In genomic region chr19:49861127-49861526, GRCh38 we compare ENCODE assay signal across 10 cellular contexts. TPM values are rescaled to one million over a fixed set of nuclear protein-coding genes. Genes with fewer than 3 reads are reported as not detected.
DNase-seq lines count a peak whose midpoint lies in the region; ATAC-seq, FAIRE-seq and TF ChIP-seq lines count a peak whose summit lies in the region.
"Had no signal": no experiment of that assay in that cellular context is flagged by ENCODE, and none has a peak within 500 bp of the region (broad histone marks: within the 10 kb centered on the region; RNA-seq: fewer than 3 reads in every experiment).

No MANE protein-coding gene starts in this region.

- no peak overlapping the region for H3K27ac ChIP-seq in K562 (ENCODE audit: extremely low read depth, low read depth, low read length)
- no peak overlapping the region for H3K27ac ChIP-seq in right lobe of liver
- H3K27ac ChIP-seq in transverse colon = peak overlapping the region; percentile 39 to 51 (median 48)

- POLR2A ChIA-PET in K562 (lab: Yijun Ruan, JAX) = interaction anchor here (0.5 to 1.3 kb wide), 2 partner anchors 9 to 336 kb away, joined by 3 to 6 read pairs; no protein-coding TSS in a partner anchor

- no peak overlapping the region for H2AFZ ChIP-seq in K562 (ENCODE audit: low read depth, low read length)

- no peak for FAIRE-seq in K562 (lab: Jason Lieb, UNC)

- H3K4me3 ChIP-seq in K562 (no peak overlapping the region), right lobe of liver (no peak overlapping the region), transverse colon (no peak overlapping the region)

- H3K9me3 ChIP-seq in K562 (replicated peaks; ENCODE audit: control insufficient read depth, insufficient read depth, low read depth, low read length) = no peaks in the 10 kb centered on the region
- H3K9me3 ChIP-seq in right lobe of liver = no peaks in the 10 kb centered on the region
- H3K9me3 ChIP-seq in transverse colon = no peaks in the 10 kb centered on the region

- DNase-seq in NCI-H345 (lab: John Stamatoyannopoulos, UW) = peak; percentile 9
- DNase-seq in NCI-H345 treated with DMSO at 0.1 percent for 48 hours (lab: John Stamatoyannopoulos, UW; ENCODE audit: unreplicated experiment) = no peak
- no peak for DNase-seq in K562 (ENCODE audit: extremely low read depth in 1 of 4, low spot score in 3 of 4)
- DNase-seq in right lobe of liver = peak; percentile 25 to 55 (median 47)
- DNase-seq in transverse colon = peak; percentile 67
- no peak for DNase-seq in D341Med (ENCODE audit: low spot score)
- DNase-seq: activated T-cell treated with anti-CD3 and anti-CD28 coated beads, Interleukin-2, amount 50 U/mL, for 72 hours; HFFc6 had no signal

- CTCF ChIA-PET in K562 (lab: Yijun Ruan, JAX; ENCODE audit: low intra/inter-chr PET ratio) = no interaction called here

- H3K36me3 ChIP-seq in K562 (ENCODE audit: control insufficient read depth, insufficient read depth, low read length) = peaks cover 87% of the 10 kb centered on the region
- H3K36me3 ChIP-seq in right lobe of liver = peaks cover 3 to 37% (median 6%) of the 10 kb centered on the region in 4 donors
- H3K36me3 ChIP-seq in transverse colon = peaks cover 0 to 11% (median 2%) of the 10 kb centered on the region in 4 donors

- no peak overlapping the region for H3K4me2 ChIP-seq in K562 (ENCODE audit: insufficient read depth, low read length)

- H3K9ac ChIP-seq in K562 (ENCODE audit: insufficient read depth in 1 of 2, low read depth in 2 of 2, low read length in 2 of 2) = peak overlapping the region in 1 of 2 experiments; percentile 19; a peak in 2 of 4 replicates

- H3K79me2 ChIP-seq in K562 (ENCODE audit: control insufficient read depth, insufficient read depth, low read length) = peaks cover 29% of the 10 kb centered on the region

- WGBS in K562 (ENCODE audit: insufficient coverage, low coverage, missing lambda C conversion rate) = 77% methylated on average over 13 of the region's 14 CpGs
- 76% methylated on average over 2 of the region's 14 CpGs for WGBS in right lobe of liver (ENCODE audit: insufficient coverage, low coverage, low lambda C conversion rate, missing lambda C conversion rate)
- 43% methylated on average over 14 of the region's 14 CpGs; no CpG with 5 or more reads in 1 of the 2 donors for WGBS in transverse colon (ENCODE audit: low coverage in 1 of 2), 2 donors

- TF ChIP-seq POLR2A in K562 (conservative IDR thresholded peaks at IDR 0.05) (peak; percentile 1), right lobe of liver (IDR thresholded peaks at IDR 0.05) (no peak), transverse colon (IDR thresholded peaks at IDR 0.05) (no peak)

- no peak for ATAC-seq in K562
- no peak for ATAC-seq in right lobe of liver
- ATAC-seq in GM19035 (IDR thresholded peaks at IDR 0.05; ENCODE audit: unreplicated experiment) = no peak
- ATAC-seq in HG02884 (IDR thresholded peaks at IDR 0.05; ENCODE audit: unreplicated experiment) = no peak
- ATAC-seq: activated T-cell treated with anti-CD3 and anti-CD28 coated beads, Interleukin-2, amount 50 U/mL, for 72 hours had no signal

- TF ChIP-seq EP300 in K562 (IDR thresholded peaks at IDR 0.05; ENCODE audit: low read length) (no peak), transverse colon (IDR thresholded peaks at IDR 0.05; ENCODE audit: low read depth) (no peak)

- intact Hi-C loops in K562 (cut with micrococcal nuclease) = no loop called here
- intact Hi-C loops in right lobe of liver (cut with DNase I) = no loop called here
- intact Hi-C loops in transverse colon (cut with DNase I; ENCODE audit: low total_unique reads) = no loop called here

- TF ChIP-seq RAD21 in K562 (CRISPR knock-in tag; conservative IDR thresholded peaks at IDR 0.05 in 1 of 2, IDR thresholded peaks at IDR 0.05 in 1 of 2) = no peak

- H3K9me1 ChIP-seq in K562 (ENCODE audit: control insufficient read depth, insufficient read depth, low read length) = peaks cover 4% of the 10 kb centered on the region

- no TSS peak for BruUV-seq in K562 (replicated peaks; lab: Mats Ljungman, UMichigan)

- in situ Hi-C loops in K562 (cut with MboI) (no loop called here), transverse colon (cut with MboI; ENCODE audit: low pct_ligation_motif_present in 1 of 4, low pct_unique_long_range_greater_than_20kb in 1 of 4, low sequenced_read_pairs in 3 of 4) (loop anchor here in 1 of 4 donors (10.0 to 25.0 kb wide), 2 partner anchors 46 to 374 kb away; partner anchors contain the start of genes FUZ, MED25, RPL13A and RPS11)

- peaks cover 24% of the 10 kb centered on the region; the same call in 1 of the 2 replicates for H4K20me1 ChIP-seq in K562 (replicated peaks; ENCODE audit: control insufficient read depth, insufficient read depth, low read length)

- TF ChIP-seq CTCF in K562 (IDR thresholded peaks at IDR 0.05 in 2 of 3, conservative IDR thresholded peaks at IDR 0.05 in 1 of 3; ENCODE audit: insufficient read depth in 2 of 3, low read depth in 1 of 3, low read length in 3 of 3) (no peak), right lobe of liver (IDR thresholded peaks at IDR 0.05) (no peak), transverse colon (IDR thresholded peaks at IDR 0.05) (no peak)

- H3K27me3 ChIP-seq in K562 (ENCODE audit: control insufficient read depth in 2 of 2, insufficient read depth in 2 of 2, low read length in 2 of 2) (no peaks in the 10 kb centered on the region), right lobe of liver (no peaks in the 10 kb centered on the region), transverse colon (no peaks in the 10 kb centered on the region)

- H3K4me1 ChIP-seq in K562 (replicated peaks in 1 of 2; ENCODE audit: control insufficient read depth in 2 of 2, insufficient read depth in 2 of 2, low read length in 2 of 2) (peaks cover 14 to 80% of the 10 kb centered on the region in 2 experiments; a peak in 4 of 5 replicates), right lobe of liver (peaks cover 0 to 16% (median 6%) of the 10 kb centered on the region in 4 donors), transverse colon (peaks cover 5 to 26% (median 23%) of the 10 kb centered on the region in 4 donors)

RNA-seq across cellular contexts. Expression of gene PNKP, which starts 6.2 kb away (rescaled TPM):
- total RNA-seq in K562 (2011; cell fraction: chromatin; rRNA removed; ENCODE audit: low replicate concordance) = 168 and 404 TPM in 2 replicates
- 252 and 258 TPM in 2 replicates for total RNA-seq in K562 (2011; cell fraction: nucleolus; rRNA removed)
- total RNA-seq in K562 (2011; cell fraction: nucleoplasm; rRNA removed) = 178 and 185 TPM in 2 replicates
- total RNA-seq in K562 (2014; rRNA removed) (56.0 and 59.3 TPM in 2 replicates), K562 (2014; rRNA removed; fragmentation: Illumina TruSeq; extraction: Trizol) (12.3 and 18.1 TPM in 2 replicates), K562 (2015; rRNA removed; fragmentation: Illumina TruSeq; extraction: Trizol) (25.3 and 29.4 TPM in 2 replicates), K562 (2021) (84.9 and 85.4 TPM in 2 replicates), right lobe of liver (10 to 100 TPM; 21.0 to 37.5 (median 27.9) TPM), transverse colon (100 to 1,000 TPM in 2 of 4 donors, 10 to 100 TPM in 2; 60.8 to 128 (median 99.6) TPM)
- polyA plus RNA-seq in K562 (2011; rRNA removed) (13.7 and 21.3 TPM in 2 replicates), K562 (2014; fragmentation: Illumina TruSeq; extraction: Trizol) (26.7 and 30.0 TPM in 2 replicates), K562 (2014; fragmentation: Nextera tagmentation; extraction: Ambion mirVana) (1 to 10 TPM; 2.8 to 3.1 TPM), K562 (2014; rRNA removed) (64.0 and 71.3 TPM in 2 replicates)
- polyA plus RNA-seq in K562 (2011; cell fraction: cytosol; rRNA removed) = 12.2 and 25.9 TPM in 2 replicates
- polyA plus RNA-seq in K562 (2011; cell fraction: nucleus; rRNA removed) = 123 and 164 TPM in 2 replicates
- 56.7 and 64.2 TPM in 2 replicates for polyA plus RNA-seq in K562 (2012)
- polyA minus RNA-seq in K562 (2011; rRNA and poly(A)+ RNA removed) = 6.7 and 8.2 TPM in 2 replicates
- 22.8 and 136 TPM in 2 replicates for polyA minus RNA-seq in K562 (2011; cell fraction: cytosol; rRNA and poly(A)+ RNA removed)
- polyA minus RNA-seq in K562 (2011; cell fraction: nucleus; rRNA and poly(A)+ RNA removed) = 48.2 and 49.9 TPM in 2 replicates

RNA-seq across cellular contexts. Expression of gene PTOV1, which starts 10.2 kb away (rescaled TPM):
- total RNA-seq in K562 (2011; cell fraction: chromatin; rRNA removed; ENCODE audit: low replicate concordance) = 128 and 364 TPM in 2 replicates
- total RNA-seq in K562 (2011; cell fraction: nucleolus; rRNA removed) = 274 and 281 TPM in 2 replicates
- 195 and 218 TPM in 2 replicates for total RNA-seq in K562 (2011; cell fraction: nucleoplasm; rRNA removed)
- total RNA-seq in K562 (2014; rRNA removed) (61.3 and 79.5 TPM in 2 replicates), K562 (2014; rRNA removed; fragmentation: Illumina TruSeq; extraction: Trizol) (14.0 and 23.3 TPM in 2 replicates), K562 (2015; rRNA removed; fragmentation: Illumina TruSeq; extraction: Trizol) (43.5 and 44.6 TPM in 2 replicates), K562 (2021) (156 and 169 TPM in 2 replicates), right lobe of liver (10 to 100 TPM; 44.4 to 93.0 (median 69.6) TPM), transverse colon (100 to 1,000 TPM in 1 of 4 donors, 10 to 100 TPM in 3; 62.3 to 203 (median 66.8) TPM)
- polyA plus RNA-seq in K562 (2011; rRNA removed) (33.0 and 58.6 TPM in 2 replicates), K562 (2014; fragmentation: Illumina TruSeq; extraction: Trizol) (61.7 and 81.3 TPM in 2 replicates), K562 (2014; fragmentation: Nextera tagmentation; extraction: Ambion mirVana) (1 to 10 TPM; 4.9 to 9.3 TPM), K562 (2014; rRNA removed) (68.1 and 75.0 TPM in 2 replicates)
- 39.8 and 67.6 TPM in 2 replicates for polyA plus RNA-seq in K562 (2011; cell fraction: cytosol; rRNA removed)
- 302 and 359 TPM in 2 replicates for polyA plus RNA-seq in K562 (2011; cell fraction: nucleus; rRNA removed)
- polyA plus RNA-seq in K562 (2012) = 104 and 153 TPM in 2 replicates
- 22.8 and 25.3 TPM in 2 replicates for polyA minus RNA-seq in K562 (2011; rRNA and poly(A)+ RNA removed)
- polyA minus RNA-seq in K562 (2011; cell fraction: cytosol; rRNA and poly(A)+ RNA removed) = 60.9 and 84.8 TPM in 2 replicates
- 81.6 and 99.6 TPM in 2 replicates for polyA minus RNA-seq in K562 (2011; cell fraction: nucleus; rRNA and poly(A)+ RNA removed)

RNA-seq across cellular contexts. Expression of gene AKT1S1, which starts 16.0 kb away (rescaled TPM):
- total RNA-seq in K562 (2011; cell fraction: chromatin; rRNA removed; ENCODE audit: low replicate concordance) = 24.5 and 49.9 TPM in 2 replicates
- 34.3 and 39.9 TPM in 2 replicates for total RNA-seq in K562 (2011; cell fraction: nucleolus; rRNA removed)
- total RNA-seq in K562 (2011; cell fraction: nucleoplasm; rRNA removed) = 26.9 and 29.9 TPM in 2 replicates
- total RNA-seq in K562 (2014; rRNA removed) = 25.7 and 33.8 TPM in 2 replicates
- 5.7 and 6.9 TPM in 2 replicates for total RNA-seq in K562 (2014; rRNA removed; fragmentation: Illumina TruSeq; extraction: Trizol)
- total RNA-seq in K562 (2015; rRNA removed; fragmentation: Illumina TruSeq; extraction: Trizol) = 13.5 and 14.4 TPM in 2 replicates
- total RNA-seq in K562 (2021) = 50.1 and 50.3 TPM in 2 replicates
- polyA plus RNA-seq in K562 (2011; rRNA removed) = 17.1 and 22.4 TPM in 2 replicates
- 34.5 and 68.9 TPM in 2 replicates for polyA plus RNA-seq in K562 (2011; cell fraction: cytosol; rRNA removed)
- polyA plus RNA-seq in K562 (2011; cell fraction: nucleus; rRNA removed) = 33.2 and 55.4 TPM in 2 replicates
- polyA plus RNA-seq in K562 (2012) = 31.8 and 37.6 TPM in 2 replicates
- polyA plus RNA-seq in K562 (2014; fragmentation: Illumina TruSeq; extraction: Trizol) = 39.0 and 40.7 TPM in 2 replicates
- 1 to 10 TPM; 1.2 TPM for polyA plus RNA-seq in K562 (2014; fragmentation: Nextera tagmentation; extraction: Ambion mirVana)
- polyA plus RNA-seq in K562 (2014; rRNA removed) = 38.2 and 45.4 TPM in 2 replicates
- 7.8 and 10.3 TPM in 2 replicates for polyA minus RNA-seq in K562 (2011; rRNA and poly(A)+ RNA removed)
- 17.4 and 21.4 TPM in 2 replicates for polyA minus RNA-seq in K562 (2011; cell fraction: cytosol; rRNA and poly(A)+ RNA removed)
- 18.2 and 22.4 TPM in 2 replicates for polyA minus RNA-seq in K562 (2011; cell fraction: nucleus; rRNA and poly(A)+ RNA removed)
- 10 to 100 TPM; 18.2 to 27.0 (median 22.4) TPM for total RNA-seq in right lobe of liver
- 10 to 100 TPM; 15.3 to 29.7 (median 22.7) TPM for total RNA-seq in transverse colon

RNA-seq across cellular contexts. Expression of gene TBC1D17, which starts 16.4 kb away (rescaled TPM):
- total RNA-seq in K562 (2011; cell fraction: chromatin; rRNA removed; ENCODE audit: low replicate concordance) = 34.8 and 78.7 TPM in 2 replicates
- total RNA-seq in K562 (2011; cell fraction: nucleolus; rRNA removed) = 40.9 and 43.4 TPM in 2 replicates
- total RNA-seq in K562 (2011; cell fraction: nucleoplasm; rRNA removed) = 33.2 and 34.5 TPM in 2 replicates
- total RNA-seq in K562 (2014; rRNA removed) = 3.8 and 6.8 TPM in 2 replicates
- total RNA-seq in K562 (2014; rRNA removed; fragmentation: Illumina TruSeq; extraction: Trizol) = 2.6 and 3.2 TPM in 2 replicates
- 2.4 and 3.5 TPM in 2 replicates for total RNA-seq in K562 (2015; rRNA removed; fragmentation: Illumina TruSeq; extraction: Trizol)
- 14.2 and 16.0 TPM in 2 replicates for total RNA-seq in K562 (2021)
- polyA plus RNA-seq in K562 (2011; rRNA removed) = 7.4 and 10.5 TPM in 2 replicates
- polyA plus RNA-seq in K562 (2011; cell fraction: cytosol; rRNA removed) = 8.7 and 14.7 TPM in 2 replicates
- polyA plus RNA-seq in K562 (2011; cell fraction: nucleus; rRNA removed) = 33.2 and 48.4 TPM in 2 replicates
- polyA plus RNA-seq in K562 (2012) = 15.8 and 16.9 TPM in 2 replicates
- 8.7 and 11.7 TPM in 2 replicates for polyA plus RNA-seq in K562 (2014; fragmentation: Illumina TruSeq; extraction: Trizol)
- polyA plus RNA-seq in K562 (2014; fragmentation: Nextera tagmentation; extraction: Ambion mirVana) = under 1 TPM; 0.42 to 0.46 TPM
- 14.7 and 18.2 TPM in 2 replicates for polyA plus RNA-seq in K562 (2014; rRNA removed)
- polyA minus RNA-seq in K562 (2011; rRNA and poly(A)+ RNA removed) = 5.7 and 7.2 TPM in 2 replicates
- 9.1 and 9.2 TPM in 2 replicates for polyA minus RNA-seq in K562 (2011; cell fraction: cytosol; rRNA and poly(A)+ RNA removed)
- polyA minus RNA-seq in K562 (2011; cell fraction: nucleus; rRNA and poly(A)+ RNA removed) = 12.3 and 15.3 TPM in 2 replicates
- total RNA-seq in right lobe of liver = 10 to 100 TPM; 12.6 to 38.1 (median 27.8) TPM
- 10 to 100 TPM; 26.4 to 80.8 (median 47.9) TPM for total RNA-seq in transverse colon

RNA-seq across cellular contexts. Expression of gene IL4I1, which starts 35.6 kb away (rescaled TPM):
- total RNA-seq in K562 (2011; cell fraction: chromatin; rRNA removed; ENCODE audit: low replicate concordance) = 0.93 TPM in 1 of 2 replicates, not detected in the other
- total RNA-seq in K562 (2011; cell fraction: nucleolus; rRNA removed) = 1.8 TPM in 2 replicates
- total RNA-seq in K562 (2011; cell fraction: nucleoplasm; rRNA removed) = 0.37 and 0.46 TPM in 2 replicates
- 0.90 and 0.95 TPM in 2 replicates for total RNA-seq in K562 (2014; rRNA removed)
- total RNA-seq in K562 (2014; rRNA removed; fragmentation: Illumina TruSeq; extraction: Trizol) = 0.33 TPM in 1 of 2 replicates, not detected in the other
- 0.19 and 0.43 TPM in 2 replicates for total RNA-seq in K562 (2015; rRNA removed; fragmentation: Illumina TruSeq; extraction: Trizol)
- total RNA-seq in K562 (2021) = 0.55 and 0.76 TPM in 2 replicates
- polyA plus RNA-seq in K562 (2011; rRNA removed) = 0.06 and 0.31 TPM in 2 replicates
- polyA plus RNA-seq in K562 (2011; cell fraction: cytosol; rRNA removed) = 0.04 and 0.36 TPM in 2 replicates
- polyA plus RNA-seq in K562 (2011; cell fraction: nucleus; rRNA removed) = 0.24 and 0.27 TPM in 2 replicates
- 0.50 and 0.56 TPM in 2 replicates for polyA plus RNA-seq in K562 (2012)
- 0.15 TPM in 1 of 2 replicates, not detected in the other for polyA plus RNA-seq in K562 (2014; fragmentation: Illumina TruSeq; extraction: Trizol)
- under 1 TPM in 1 of 2 experiments, not detected in 1; 0.13 TPM for polyA plus RNA-seq in K562 (2014; fragmentation: Nextera tagmentation; extraction: Ambion mirVana)
- 0.09 and 0.44 TPM in 2 replicates for polyA plus RNA-seq in K562 (2014; rRNA removed)
- 0.11 TPM in 1 of 2 replicates, not detected in the other for polyA minus RNA-seq in K562 (2011; rRNA and poly(A)+ RNA removed)
- polyA minus RNA-seq in K562 (2011; cell fraction: cytosol; rRNA and poly(A)+ RNA removed) = 0.67 and 0.73 TPM in 2 replicates
- 0.67 and 0.81 TPM in 2 replicates for polyA minus RNA-seq in K562 (2011; cell fraction: nucleus; rRNA and poly(A)+ RNA removed)
- total RNA-seq in right lobe of liver = 1 to 10 TPM in 2 of 6 experiments, under 1 TPM in 1, not detected in 3; 0.56 to 4.2 (median 1.0) TPM
- total RNA-seq in transverse colon = 1 to 10 TPM in 1 of 4 donors, not detected in 3; 2.1 TPM

Comparison
In these comparisons a context has a peak if more than half of its experiments do, and no peak if none do; other contexts are left out.
1. DNase-seq: peak in NCI-H345 (single experiment), right lobe of liver (3 of 3) and transverse colon (single experiment); none in NCI-H345 treated with DMSO at 0.1 percent for 48 hours (single experiment), K562 (0 of 4) and D341Med (single experiment).
2. H3K27ac ChIP-seq: peak in transverse colon (4 of 4); none in K562 (single experiment) and right lobe of liver (0 of 3).